Comparison of ENCODE assay signal across 1 cellular context in genomic region chr10:96638120-96638519, GRCh38.
TF ChIP-seq lines count a peak whose summit lies in the region.

No MANE protein-coding gene starts in this region.

TF ChIP-seq in HepG2, 621 proteins besides CTCF, POLR2A, EP300 and RAD21:
- TF ChIP-seq ZFY (CRISPR knock-in tag; IDR thresholded peaks at IDR 0.05) (no peak), PATZ1 (CRISPR knock-in tag; IDR thresholded peaks at IDR 0.05) (no peak), SUZ12 (IDR thresholded peaks at IDR 0.05; ENCODE audit: low read depth, low read length) (no peak), GATAD1 (CRISPR knock-in tag; IDR thresholded peaks at IDR 0.05) (no peak), WIZ (CRISPR knock-in tag; IDR thresholded peaks at IDR 0.05) (no peak), REST (IDR thresholded peaks at IDR 0.05; ENCODE audit: borderline replicate concordance in 1 of 2, low read depth in 1 of 2, low read length in 2 of 2) (no peak), TRIM22 (IDR thresholded peaks at IDR 0.05) (no peak), ZNF281 (CRISPR knock-in tag; IDR thresholded peaks at IDR 0.05; ENCODE audit: borderline replicate concordance) (no peak), ERF (CRISPR knock-in tag; IDR thresholded peaks at IDR 0.05) (no peak), AGO1 (IDR thresholded peaks at IDR 0.05; ENCODE audit: low read depth, low read length, poor library complexity, severe bottlenecking) (no peak), ZNF883 (CRISPR knock-in tag; IDR thresholded peaks at IDR 0.05; ENCODE audit: not compliant biosample characterization) (no peak), PREB (CRISPR knock-in tag; IDR thresholded peaks at IDR 0.05) (no peak), MED1 (CRISPR knock-in tag; IDR thresholded peaks at IDR 0.05) (0 out of 2 replicates have a peak, but pooled peaks have one; percentile 0), THAP11 (CRISPR knock-in tag; IDR thresholded peaks at IDR 0.05) (no peak), KAT2B (IDR thresholded peaks at IDR 0.05; ENCODE audit: borderline replicate concordance, low read depth, low read length) (no peak), NONO (IDR thresholded peaks at IDR 0.05) (no peak), NONO (CRISPR knock-in tag; conservative IDR thresholded peaks at IDR 0.05) (0 out of 2 replicates have a peak, but pooled peaks have one; percentile 25), ZNF441 (CRISPR knock-in tag; IDR thresholded peaks at IDR 0.05; ENCODE audit: borderline replicate concordance) (0 out of 2 replicates have a peak, but pooled peaks have one; percentile 14), ZNF367 (CRISPR knock-in tag; IDR thresholded peaks at IDR 0.05; ENCODE audit: borderline replicate concordance) (no peak), ZNF124 (CRISPR knock-in tag; IDR thresholded peaks at IDR 0.05) (no peak), RXRA (CRISPR knock-in tag; IDR thresholded peaks at IDR 0.05) (no peak), ZNF564 (CRISPR knock-in tag; IDR thresholded peaks at IDR 0.05) (peak; percentile 99), MIER2 (CRISPR knock-in tag; IDR thresholded peaks at IDR 0.05) (0 out of 2 replicates have a peak, but pooled peaks have one; percentile 1)
TF ChIP-seq in HepG2: peak in this region for 5.
